23 cellular contexts compared by ENCODE assay signal in genomic region chr13:44263920-44264610, GRCh38.
A peak's percentile ranks its signal among the peaks of the same experiment; 100 is the strongest.
DNase-seq lines count a peak whose midpoint lies in the region; ATAC-seq, FAIRE-seq and TF ChIP-seq lines count a peak whose summit lies in the region.
"Had no signal": no experiment of that assay in that cellular context is flagged by ENCODE, and none has a peak within 500 bp of the region (broad histone marks: within the 10 kb centered on the region; RNA-seq: fewer than 3 reads in every experiment).

No MANE protein-coding gene starts in this region.

- H3K4me2 ChIP-seq in GM23248 (ENCODE audit: unreplicated experiment) (no peak overlapping the region), astrocyte (ENCODE audit: low read length) (no peak overlapping the region)

- no peaks in the 10 kb centered on the region for H3K9me3 ChIP-seq in GM23248 (ENCODE audit: low read depth)
- no peaks in the 10 kb centered on the region for H3K9me3 ChIP-seq in astrocyte (ENCODE audit: insufficient read depth, low read depth, low read length)
- H3K9me3 ChIP-seq: body of pancreas, Peyer's patch, thoracic aorta had no signal

- TF ChIP-seq CTCF in astrocyte (IDR thresholded peaks at IDR 0.05; ENCODE audit: insufficient read depth, low read depth, low read length): no peak
- TF ChIP-seq CTCF in fibroblast of villous mesenchyme (IDR thresholded peaks at IDR 0.05; ENCODE audit: insufficient read depth, low read depth, low read length): no peak
- no peak for TF ChIP-seq CTCF in nephron progenitor cell (IDR thresholded peaks at IDR 0.05)

- no peaks in the 10 kb centered on the region for H3K27me3 ChIP-seq in GM23248 (replicated peaks; ENCODE audit: insufficient read depth)
- no peaks in the 10 kb centered on the region for H3K27me3 ChIP-seq in astrocyte (ENCODE audit: insufficient read depth, low read length)
- H3K27me3 ChIP-seq: body of pancreas, Peyer's patch had no signal

- H3K4me1 ChIP-seq in GM23248 (ENCODE audit: insufficient read depth) (peaks cover 20% of the 10 kb centered on the region), astrocyte (ENCODE audit: insufficient read depth, low read length) (peaks cover 28% of the 10 kb centered on the region)
- H3K4me1 ChIP-seq: body of pancreas had no signal

- no peak overlapping the region for H3K4me3 Mint-ChIP-seq in astrocyte (ENCODE audit: unreplicated experiment)
- no peak overlapping the region for H3K4me3 Mint-ChIP-seq in nephron progenitor cell
- no peak overlapping the region for H3K4me3 Mint-ChIP-seq in activated CD8-positive, alpha-beta T cell treated with anti-CD3 and anti-CD28 coated beads, Interleukin-2, amount 10 ng/mL, durations not matched to agents 7 days and 5 days
- H3K4me3 Mint-ChIP-seq: B cell had no signal

- CTCF ChIA-PET in activated CD8-positive, alpha-beta T cell treated with anti-CD3 and anti-CD28 coated beads, Interleukin-2, amount 10 ng/mL, durations not matched to agents 7 days and 5 days (lab: Charles Lee): no interaction called here

- H3K9ac ChIP-seq in GM23248 (no peak overlapping the region), astrocyte (ENCODE audit: low read length) (no peak overlapping the region)

- no peak overlapping the region for H2AFZ ChIP-seq in GM23248
- no peak overlapping the region for H2AFZ ChIP-seq in astrocyte (ENCODE audit: low read depth, low read length)

- no peak for FAIRE-seq in astrocyte (lab: Jason Lieb, UNC)
- FAIRE-seq: G401.6, islet of Langerhans had no signal

- no peak for ATAC-seq in HG02623 (IDR thresholded peaks at IDR 0.05; ENCODE audit: unreplicated experiment)
- ATAC-seq in activated CD8-positive, alpha-beta T cell treated with anti-CD3 and anti-CD28 coated beads, Interleukin-2, amount 10 ng/mL, durations not matched to agents 7 days and 5 days: no peak
- ATAC-seq: body of pancreas had no signal

- H3K9me3 Mint-ChIP-seq in astrocyte (ENCODE audit: unreplicated experiment) (peaks cover 4% of the 10 kb centered on the region), nephron progenitor cell (peaks cover 6% of the 10 kb centered on the region)
- H3K9me3 Mint-ChIP-seq in activated CD8-positive, alpha-beta T cell treated with anti-CD3 and anti-CD28 coated beads, Interleukin-2, amount 10 ng/mL, durations not matched to agents 7 days and 5 days (ENCODE audit: insufficient read depth): no peaks in the 10 kb centered on the region

- no peaks in the 10 kb centered on the region for H3K79me2 ChIP-seq in GM23248 (ENCODE audit: insufficient read depth)
- no peaks in the 10 kb centered on the region for H3K79me2 ChIP-seq in astrocyte (ENCODE audit: insufficient read depth, low read length)

- H3K27ac ChIP-seq in GM23248: no peak overlapping the region
- H3K27ac ChIP-seq in astrocyte (ENCODE audit: low read depth, low read length): no peak overlapping the region
- H3K27ac ChIP-seq: body of pancreas, thoracic aorta had no signal

- intact Hi-C loops in posterior cingulate gyrus (cut with DNase I): no loop called here

- H3K36me3 ChIP-seq in GM23248 (ENCODE audit: low read depth) (no peaks in the 10 kb centered on the region), astrocyte (ENCODE audit: insufficient read depth, low read length) (no peaks in the 10 kb centered on the region)
- H3K36me3 ChIP-seq: Peyer's patch, thoracic aorta had no signal

- H3K4me3 ChIP-seq in GM23248 (no peak overlapping the region), astrocyte (ENCODE audit: insufficient read depth, low read depth, low read length) (no peak overlapping the region), fibroblast of villous mesenchyme (ENCODE audit: low read depth, low read length) (no peak overlapping the region)
- H3K4me3 ChIP-seq: body of pancreas, Peyer's patch, thoracic aorta had no signal

- H3F3A ChIP-seq in GM23248 (ENCODE audit: insufficient read depth): peaks cover 12% of the 10 kb centered on the region

- no peaks in the 10 kb centered on the region for H3K36me3 Mint-ChIP-seq in astrocyte (ENCODE audit: low read depth, unreplicated experiment)
- H3K36me3 Mint-ChIP-seq in nephron progenitor cell (ENCODE audit: low read depth): no peaks in the 10 kb centered on the region
- H3K36me3 Mint-ChIP-seq in activated CD8-positive, alpha-beta T cell treated with anti-CD3 and anti-CD28 coated beads, Interleukin-2, amount 10 ng/mL, durations not matched to agents 7 days and 5 days (ENCODE audit: low read depth): no peaks in the 10 kb centered on the region

- H4K20me1 ChIP-seq in GM23248 (ENCODE audit: insufficient read depth): no peaks in the 10 kb centered on the region
- no peaks in the 10 kb centered on the region for H4K20me1 ChIP-seq in astrocyte (ENCODE audit: insufficient read depth, low read length)

- WGBS in GM23248 (ENCODE audit: low coverage in 1 of 2, low lambda C conversion rate in 2 of 2, missing lambda C conversion rate in 2 of 2), 2 experiments: 69 to 71% methylated on average over 18 of the region's 18 CpGs

- in situ Hi-C loops in GM23248 (cut with MboI): no loop called here

- peaks cover 2% of the 10 kb centered on the region; the same call in 1 of the 2 replicates for H3K9me2 ChIP-seq in GM23248 (ENCODE audit: insufficient read depth)

- H3K27me3 Mint-ChIP-seq in astrocyte (ENCODE audit: low read depth, unreplicated experiment): peaks cover 6% of the 10 kb centered on the region
- H3K27me3 Mint-ChIP-seq in nephron progenitor cell (ENCODE audit: low read depth, poor library complexity): peaks cover 6% of the 10 kb centered on the region
- H3K27me3 Mint-ChIP-seq in activated CD8-positive, alpha-beta T cell treated with anti-CD3 and anti-CD28 coated beads, Interleukin-2, amount 10 ng/mL, durations not matched to agents 7 days and 5 days (ENCODE audit: low read depth): peaks cover 2% of the 10 kb centered on the region

- no peak overlapping the region for H3K27ac Mint-ChIP-seq in astrocyte (ENCODE audit: unreplicated experiment)
- H3K27ac Mint-ChIP-seq in nephron progenitor cell: no peak overlapping the region
- H3K27ac Mint-ChIP-seq in activated CD8-positive, alpha-beta T cell treated with anti-CD3 and anti-CD28 coated beads, Interleukin-2, amount 10 ng/mL, durations not matched to agents 7 days and 5 days: no peak overlapping the region
- H3K27ac Mint-ChIP-seq: B cell had no signal

- peaks cover 14% of the 10 kb centered on the region for H3K4me1 Mint-ChIP-seq in astrocyte (ENCODE audit: low read depth, unreplicated experiment)
- peaks cover 40% of the 10 kb centered on the region for H3K4me1 Mint-ChIP-seq in nephron progenitor cell
- peaks cover 16% of the 10 kb centered on the region for H3K4me1 Mint-ChIP-seq in activated CD8-positive, alpha-beta T cell treated with anti-CD3 and anti-CD28 coated beads, Interleukin-2, amount 10 ng/mL, durations not matched to agents 7 days and 5 days (ENCODE audit: low read depth)

- DNase-seq in GM23248 (peak; percentile 15), astrocyte (ENCODE audit: low read depth) (peak; percentile 47), fibroblast of villous mesenchyme (ENCODE audit: low read depth) (peak; percentile 52), posterior cingulate gyrus (peak in 8 of 10 donors; percentile 47 to 94 (median 72)), nephron progenitor cell (no peak)
- DNase-seq in stimulated activated CD8-positive, alpha-beta memory T cell treated with anti-CD3 and anti-CD28 coated beads, Interleukin-4, amount 100 ng/mL, for 48 hours: no peak
- no peak for DNase-seq in activated CD8-positive, alpha-beta T cell treated with anti-CD3 and anti-CD28 coated beads, Interleukin-2, amount 10 ng/mL, durations not matched to agents 7 days and 5 days
- DNase-seq: activated CD4-positive, alpha-beta T cell treated with anti-CD3 and anti-CD28 coated beads, Interleukin-2, amount 50 U/mL, for 4 hours; activated naive CD4-positive, alpha-beta T cell treated with Interleukin-2 at 50 U/mL for 16 hours; body of pancreas; GOT3; KBM-7; midbrain; NCI-H1092 treated with DMSO at 0.1 percent for 48 hours; NCI-H2171 treated with DMSO at 0.1 percent for 48 hours; Peyer's patch; stimulated activated CD4-positive, alpha-beta T cell treated with anti-CD3 and anti-CD28 coated beads, Interleukin-4, amount 100 ng/mL, for 1 hour; SW 1271 had no signal

- POLR2A ChIA-PET in activated CD8-positive, alpha-beta T cell treated with anti-CD3 and anti-CD28 coated beads, Interleukin-2, amount 10 ng/mL, durations not matched to agents 7 days and 5 days (lab: Charles Lee): no interaction called here

Comparison
In these comparisons a context has a peak if more than half of its experiments do, and no peak if none do; other contexts are left out.
1. DNase-seq: peak in GM23248 (single experiment), astrocyte (single experiment), fibroblast of villous mesenchyme (single experiment) and posterior cingulate gyrus (8 of 10); none in nephron progenitor cell (single experiment), stimulated activated CD8-positive, alpha-beta memory T cell treated with anti-CD3 and anti-CD28 coated beads, Interleukin-4, amount 100 ng/mL, for 48 hours (single experiment) and activated CD8-positive, alpha-beta T cell treated with anti-CD3 and anti-CD28 coated beads, Interleukin-2, amount 10 ng/mL, durations not matched to agents 7 days and 5 days (single experiment).